ENCODE assay signal across 21 cellular contexts in the genomic region with DNA sequence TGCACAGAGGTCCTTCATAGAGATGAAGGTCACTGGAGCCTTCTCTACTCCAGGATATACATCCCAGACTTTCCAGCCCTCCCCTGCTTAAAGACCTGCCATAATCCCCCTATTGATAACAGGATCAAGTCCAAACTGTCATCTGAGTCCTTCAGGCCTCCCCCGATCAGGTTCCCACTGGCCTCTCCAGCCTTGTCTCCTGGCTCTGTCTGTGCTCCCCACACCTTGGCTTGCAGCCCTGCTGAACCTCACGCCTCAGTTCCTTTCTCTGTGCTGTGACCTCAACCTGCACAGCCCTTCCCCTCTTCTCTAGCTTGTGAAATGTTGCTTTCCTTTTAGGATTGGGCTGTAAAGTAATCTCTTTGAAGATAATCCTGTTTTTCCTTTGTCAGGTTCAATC. TPM values are rescaled to one million over a fixed set of nuclear protein-coding genes. Genes with fewer than 3 reads are reported as not detected.
DNase-seq lines count a peak whose midpoint lies in the region; ATAC-seq and TF ChIP-seq lines count a peak whose summit lies in the region.
"Had no signal": no experiment of that assay in that cellular context is flagged by ENCODE, and none has a peak within 500 bp of the region (broad histone marks: within the 10 kb centered on the region; RNA-seq: fewer than 3 reads in every experiment).

No MANE protein-coding gene starts in this region.

- H4K91ac ChIP-seq in neuronal stem cell (ENCODE audit: low read depth, low read length, poor library complexity), result no peak overlapping the region

- H3K36me3 Mint-ChIP-seq in T-helper 1 cell treated with Interleukin-12 subunit alpha and Interleukin-12 subunit beta and Interleukin-4 antibody, amounts not matched to agents 30 μg/mL and 1 μg/mL, for 36 hours (ENCODE audit: low read depth), result peaks cover 17% of the 10 kb centered on the region
- H3K36me3 Mint-ChIP-seq in activated CD8-positive, alpha-beta T cell treated with anti-CD3 and anti-CD28 coated beads for 36 hours (ENCODE audit: low read depth), result peaks cover 27% of the 10 kb centered on the region
- H3K36me3 Mint-ChIP-seq: immature natural killer cell, natural killer cell had no signal

- H3K14ac ChIP-seq in neuronal stem cell (ENCODE audit: low read length), result peak overlapping the region; percentile 25

- POLR2A ChIA-PET in activated CD8-positive, alpha-beta T cell treated with anti-CD3 and anti-CD28 coated beads for 36 hours (lab: Charles Lee), result interaction anchor here (0.9 to 2.3 kb wide), 2 partner anchors 24 to 135 kb away, joined by 4 to 12 read pairs; no protein-coding TSS in a partner anchor

- H3K27ac Mint-ChIP-seq in T-helper 1 cell treated with Interleukin-12 subunit alpha and Interleukin-12 subunit beta and Interleukin-4 antibody, amounts not matched to agents 30 μg/mL and 1 μg/mL, for 36 hours, result peak overlapping the region; percentile 16
- peak overlapping the region; percentile 93 for H3K27ac Mint-ChIP-seq in activated CD8-positive, alpha-beta T cell treated with anti-CD3 and anti-CD28 coated beads for 36 hours
- H3K27ac Mint-ChIP-seq: immature natural killer cell, natural killer cell had no signal

- intact Hi-C loops in activated CD8-positive, alpha-beta T cell treated with anti-CD3 and anti-CD28 coated beads for 36 hours (cut with micrococcal nuclease), result loop anchor here (5.0 kb wide), 1 partner anchor 42 kb away; no protein-coding TSS in a partner anchor

- no peak for TF ChIP-seq CTCF in activated CD8-positive, alpha-beta T cell treated with anti-CD3 and anti-CD28 coated beads for 36 hours (IDR thresholded peaks at IDR 0.05)

- peaks cover 78% of the 10 kb centered on the region for H3K4me1 Mint-ChIP-seq in T-helper 1 cell treated with Interleukin-12 subunit alpha and Interleukin-12 subunit beta and Interleukin-4 antibody, amounts not matched to agents 30 μg/mL and 1 μg/mL, for 36 hours (ENCODE audit: low read depth)
- peaks cover 81% of the 10 kb centered on the region for H3K4me1 Mint-ChIP-seq in activated CD8-positive, alpha-beta T cell treated with anti-CD3 and anti-CD28 coated beads for 36 hours (ENCODE audit: low read depth)

- H3K9me3 ChIP-seq in neuronal stem cell (replicated peaks in 1 of 2; ENCODE audit: control insufficient read depth in 2 of 2, insufficient read depth in 1 of 2, low read depth in 1 of 2, low read length in 2 of 2), result no peaks in the 10 kb centered on the region
- H3K9me3 ChIP-seq: body of pancreas, ovary, right lobe of liver had no signal

- no peak overlapping the region for H3K4me3 ChIP-seq in neuronal stem cell (ENCODE audit: low read length in 2 of 2)
- H3K4me3 ChIP-seq: body of pancreas, hepatocyte, ovary, right lobe of liver, upper lobe of right lung had no signal

- H3K4me2 ChIP-seq in neuronal stem cell (ENCODE audit: insufficient read depth, low read length, poor library complexity, severe bottlenecking), result no peak overlapping the region
- H3K4me2 ChIP-seq: hepatocyte had no signal

- no peak overlapping the region for H3K4ac ChIP-seq in neuronal stem cell (ENCODE audit: low read length)

- H3K9me3 Mint-ChIP-seq in T-helper 1 cell treated with Interleukin-12 subunit alpha and Interleukin-12 subunit beta and Interleukin-4 antibody, amounts not matched to agents 30 μg/mL and 1 μg/mL, for 36 hours, result peaks cover 10% of the 10 kb centered on the region
- H3K9me3 Mint-ChIP-seq in activated CD8-positive, alpha-beta T cell treated with anti-CD3 and anti-CD28 coated beads for 36 hours, result peaks cover 15% of the 10 kb centered on the region

- H3K27me3 Mint-ChIP-seq in T-helper 1 cell treated with Interleukin-12 subunit alpha and Interleukin-12 subunit beta and Interleukin-4 antibody, amounts not matched to agents 30 μg/mL and 1 μg/mL, for 36 hours (ENCODE audit: low read depth), result no peaks in the 10 kb centered on the region
- H3K27me3 Mint-ChIP-seq in activated CD8-positive, alpha-beta T cell treated with anti-CD3 and anti-CD28 coated beads for 36 hours, result no peaks in the 10 kb centered on the region

- no peak overlapping the region for H2BK15ac ChIP-seq in neuronal stem cell (ENCODE audit: low read length)

- CTCF ChIA-PET in activated CD8-positive, alpha-beta T cell treated with anti-CD3 and anti-CD28 coated beads for 36 hours (lab: Charles Lee), result interaction anchor here (1.4 to 12.4 kb wide), 2 partner anchors 42 to 121 kb away, joined by 3 to 105 read pairs; no protein-coding TSS in a partner anchor

- H2AK5ac ChIP-seq in neuronal stem cell (ENCODE audit: low read depth, low read length), result no peak overlapping the region

- H3K23ac ChIP-seq in neuronal stem cell (ENCODE audit: low read depth, low read length, poor library complexity), result no peak overlapping the region

- H3K9ac ChIP-seq in neuronal stem cell (ENCODE audit: low read depth, low read length, poor library complexity), result no peak overlapping the region

- peak overlapping the region; percentile 34 for H3K4me3 Mint-ChIP-seq in T-helper 1 cell treated with Interleukin-12 subunit alpha and Interleukin-12 subunit beta and Interleukin-4 antibody, amounts not matched to agents 30 μg/mL and 1 μg/mL, for 36 hours
- H3K4me3 Mint-ChIP-seq in activated CD8-positive, alpha-beta T cell treated with anti-CD3 and anti-CD28 coated beads for 36 hours, result no peak overlapping the region
- H3K4me3 Mint-ChIP-seq: immature natural killer cell, natural killer cell had no signal

- no peak overlapping the region for H2AFZ ChIP-seq in neuronal stem cell (ENCODE audit: low read length)
- H2AFZ ChIP-seq: hepatocyte had no signal

- H3K18ac ChIP-seq in neuronal stem cell (ENCODE audit: low read length), result no peak overlapping the region

- no peaks in the 10 kb centered on the region for H3K36me3 ChIP-seq in neuronal stem cell (replicated peaks in 1 of 2; ENCODE audit: control insufficient read depth in 2 of 2, insufficient read depth in 2 of 2, low read length in 2 of 2)
- H3K36me3 ChIP-seq: ovary, right lobe of liver, upper lobe of right lung had no signal

- H2BK12ac ChIP-seq in neuronal stem cell (ENCODE audit: low read length), result no peak overlapping the region

- H3K4me1 ChIP-seq in neuronal stem cell (ENCODE audit: control insufficient read depth in 2 of 2, insufficient read depth in 1 of 2, low read depth in 1 of 2, low read length in 2 of 2), result peaks cover 4 to 5% of the 10 kb centered on the region in 2 donors
- H3K4me1 ChIP-seq: foreskin keratinocyte had no signal

- no peak overlapping the region for H2BK5ac ChIP-seq in neuronal stem cell (ENCODE audit: low read length)

- H4K8ac ChIP-seq in neuronal stem cell (ENCODE audit: low read depth, low read length), result no peak overlapping the region

- no peaks in the 10 kb centered on the region for H3K79me1 ChIP-seq in neuronal stem cell (ENCODE audit: low read depth, low read length)

- no peak overlapping the region for H2BK120ac ChIP-seq in neuronal stem cell (ENCODE audit: low read depth, low read length)

- H3K27me3 ChIP-seq in neuronal stem cell (ENCODE audit: control insufficient read depth in 3 of 3, insufficient read depth in 3 of 3, low read depth in 1 of 3, low read length in 3 of 3), result peaks cover 2 to 54% (median 31%) of the 10 kb centered on the region in 3 experiments
- H3K27me3 ChIP-seq: ovary, right lobe of liver had no signal

- H3K27ac ChIP-seq in neuronal stem cell (replicated peaks; ENCODE audit: low read length), result no peak overlapping the region
- H3K27ac ChIP-seq: body of pancreas, foreskin keratinocyte, hepatocyte, ovary, right lobe of liver, upper lobe of right lung had no signal

- DNase-seq in T-helper 1 cell (no peak), DMS79 (lab: John Stamatoyannopoulos, UW) (peak; percentile 8), neuronal stem cell (ENCODE audit: low spot score) (no peak), dedifferentiated amniotic fluid mesenchymal stem cell (ENCODE audit: extremely low spot score) (no peak)
- no peak for DNase-seq in activated CD8-positive, alpha-beta T cell treated with anti-CD3 and anti-CD28 coated beads for 36 hours
- DNase-seq: activated CD4-positive, alpha-beta T cell treated with anti-CD3 and anti-CD28 coated beads, Interleukin-2, amount 50 U/mL, for 4 hours; activated T-cell treated with anti-CD3 and anti-CD28 coated beads for 4 hours; body of pancreas; effector memory CD4-positive, alpha-beta T cell; foreskin keratinocyte; immature natural killer cell; natural killer cell; ovary; right lobe of liver; upper lobe of right lung had no signal

- ATAC-seq in activated CD8-positive, alpha-beta T cell treated with anti-CD3 and anti-CD28 coated beads for 36 hours, result no peak
- ATAC-seq in GM18519 (IDR thresholded peaks at IDR 0.05; ENCODE audit: low FRiP score, unreplicated experiment), result no peak
- no peak for ATAC-seq in HG03520 (IDR thresholded peaks at IDR 0.05; ENCODE audit: unreplicated experiment)
- ATAC-seq: body of pancreas, foreskin keratinocyte, left lobe of liver, natural killer cell, right lobe of liver had no signal

- WGBS in neuronal stem cell (ENCODE audit: extremely low coverage in 2 of 2, insufficient read length in 2 of 2, insufficient replicate concordance in 1 of 2), 2 donors, result no CpG with 5 or more reads among the region's 2 CpGs

RNA-seq across cellular contexts. Expression of a gene that starts 2.5 kb away (rescaled TPM):
- 10 to 100 TPM; 23.2 to 24.5 TPM for total RNA-seq in activated CD8-positive, alpha-beta T cell treated with anti-CD3 and anti-CD28 coated beads for 36 hours
- 0.59 TPM for polyA plus RNA-seq in neuronal stem cell (2013, experiment 1 of 2)
- 0.62 TPM for polyA plus RNA-seq in neuronal stem cell (2013, experiment 2 of 2)
- total RNA-seq: foreskin keratinocyte, LHCN-M2 had no signal
- polyA plus RNA-seq: foreskin keratinocyte had no signal
